In genomic region chr6:150304421-150304820, GRCh38 we compare ENCODE assay signal across 27 cellular contexts.
"Had no signal": no experiment of that assay in that cellular context is flagged by ENCODE, and none has a peak within 500 bp of the region (broad histone marks: within the 10 kb centered on the region; RNA-seq: fewer than 3 reads in every experiment).

No MANE protein-coding gene starts in this region.

- H3K9me3 ChIP-seq: lower lobe of right lung, mucosa of descending colon, pancreas, prostate gland, right lobe of liver, stomach, testis, thyroid gland, transverse colon, upper lobe of left lung, vagina had no signal

- H3K4me3 ChIP-seq: lower lobe of right lung, mucosa of descending colon, pancreas, prostate gland, right lobe of liver, skin epidermis, stomach, testis, thyroid gland, transverse colon, upper lobe of left lung, vagina had no signal

- H3K36me3 ChIP-seq: lower lobe of right lung, pancreas, prostate gland, right lobe of liver, stomach, thyroid gland, transverse colon, upper lobe of left lung, vagina had no signal

- DNase-seq: hippocampal formation; kidney glomerular epithelial cell; left cardiac atrium; lower lobe of right lung; midbrain; mucosa of descending colon; naive thymus-derived CD4-positive, alpha-beta T cell; nucleus accumbens; pancreas; right lobe of liver; stimulated activated CD4-positive, alpha-beta T cell treated with anti-CD3 and anti-CD28 coated beads, Interleukin-12 subunit alpha, Interleukin-12 subunit beta, amount 100 ng/mL, for 4 hours; stimulated activated CD4-positive, alpha-beta T cell treated with anti-CD3 and anti-CD28 coated beads, Interleukin-15, amount 100 ng/mL, for 24 hours; stimulated activated CD4-positive, alpha-beta T cell treated with anti-CD3 and anti-CD28 coated beads, Interleukin-2, amount 100 ng/mL, for 24 hours; stimulated activated CD4-positive, alpha-beta T cell treated with anti-CD3 and anti-CD28 coated beads, Interleukin-4, amount 100 ng/mL, for 1 hour; stimulated activated naive B cell treated with anti-CD40 and anti-IgM and Interleukin-4, amounts not matched to agents 10 μg/mL and 1 μg/mL and 100 μg/mL, for 72 hours; stimulated activated naive CD8-positive, alpha-beta T cell treated with anti-CD3 and anti-CD28 coated beads, Interleukin-15, Interleukin-2, amounts not matched to agents 100 U/mL and 50 U/mL, for 24 hours; stomach; testis; thyroid gland; transverse colon; upper lobe of left lung had no signal

- H3K4me1 ChIP-seq: lower lobe of right lung, prostate gland, right lobe of liver, stomach, testis, upper lobe of left lung, vagina had no signal

- FAIRE-seq: keratinocyte, pancreas had no signal

- ATAC-seq: left cardiac atrium; left lobe of liver; lower lobe of right lung; mucosa of descending colon; naive thymus-derived CD4-positive, alpha-beta T cell; natural killer cell treated with Interleukin-12 subunit alpha and Interleukin-12 subunit beta and Interleukin-15 and Interleukin-18, amount 100 ng/mL, for 72 hours; pancreas; right lobe of liver; stimulated activated naive B cell treated with anti-CD40 and anti-IgM and Interleukin-4, amounts not matched to agents 10 μg/mL and 1 μg/mL and 100 μg/mL, for 72 hours; stimulated activated naive CD8-positive, alpha-beta T cell treated with anti-CD3 and anti-CD28 coated beads, Interleukin-15, Interleukin-2, amounts not matched to agents 100 U/mL and 50 U/mL, for 24 hours had no signal

- H3K27me3 ChIP-seq: pancreas, right lobe of liver, stomach, testis, thyroid gland, transverse colon, upper lobe of left lung, vagina had no signal

- H3K27ac ChIP-seq: lower lobe of right lung, pancreas, prostate gland, right lobe of liver, skin epidermis, stomach, testis, thyroid gland, transverse colon, upper lobe of left lung, vagina had no signal
